ENCODE assay signal across 2 cellular contexts in the genomic region with DNA sequence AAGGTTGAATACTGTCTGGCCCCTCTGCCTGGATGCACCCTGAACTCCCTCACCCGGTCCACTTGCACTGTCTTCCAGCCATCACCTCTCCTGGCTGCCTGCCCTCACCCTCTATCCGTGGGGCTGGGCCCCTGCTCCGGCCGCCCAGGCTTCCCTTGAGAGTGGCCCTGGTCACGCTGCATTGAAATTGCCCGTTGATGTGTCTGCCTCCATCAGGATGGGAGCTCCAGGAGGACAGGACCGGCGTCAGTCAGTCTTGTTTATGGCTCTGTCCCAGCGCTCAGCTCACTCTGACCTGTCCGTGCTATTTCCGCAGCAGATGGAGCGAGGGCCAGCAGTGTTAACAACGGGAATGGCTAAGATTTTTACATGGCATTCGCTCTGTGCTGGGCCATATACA.
TF ChIP-seq lines count a peak whose summit lies in the region.

No MANE protein-coding gene starts in this region.

TF ChIP-seq in H1, 55 proteins besides CTCF, POLR2A, EP300 and RAD21:
- TF ChIP-seq YY1 (IDR thresholded peaks at IDR 0.05; ENCODE audit: low read depth, low read length), result no peak
- no peak for TF ChIP-seq SIN3A (conservative IDR thresholded peaks at IDR 0.05 in 1 of 2, IDR thresholded peaks at IDR 0.05 in 1 of 2; ENCODE audit: low read depth in 1 of 2, low read length in 2 of 2)
- no peak for TF ChIP-seq JUN (IDR thresholded peaks at IDR 0.05; ENCODE audit: low read depth, low read length)
- no peak for TF ChIP-seq BACH1 (IDR thresholded peaks at IDR 0.05; ENCODE audit: low read length)
- TF ChIP-seq KDM1A (IDR thresholded peaks at IDR 0.05; ENCODE audit: borderline replicate concordance, low read length), result no peak
- no peak for TF ChIP-seq TBP (IDR thresholded peaks at IDR 0.05; ENCODE audit: low read depth, low read length)
- no peak for TF ChIP-seq SP1 (IDR thresholded peaks at IDR 0.05; ENCODE audit: low read depth, low read length)

TF ChIP-seq in neural cell, 6 proteins besides CTCF, POLR2A, EP300 and RAD21:
- no peak for TF ChIP-seq MXI1 (conservative IDR thresholded peaks at IDR 0.05; ENCODE audit: poor library complexity, severe bottlenecking)
